In the genomic region with DNA sequence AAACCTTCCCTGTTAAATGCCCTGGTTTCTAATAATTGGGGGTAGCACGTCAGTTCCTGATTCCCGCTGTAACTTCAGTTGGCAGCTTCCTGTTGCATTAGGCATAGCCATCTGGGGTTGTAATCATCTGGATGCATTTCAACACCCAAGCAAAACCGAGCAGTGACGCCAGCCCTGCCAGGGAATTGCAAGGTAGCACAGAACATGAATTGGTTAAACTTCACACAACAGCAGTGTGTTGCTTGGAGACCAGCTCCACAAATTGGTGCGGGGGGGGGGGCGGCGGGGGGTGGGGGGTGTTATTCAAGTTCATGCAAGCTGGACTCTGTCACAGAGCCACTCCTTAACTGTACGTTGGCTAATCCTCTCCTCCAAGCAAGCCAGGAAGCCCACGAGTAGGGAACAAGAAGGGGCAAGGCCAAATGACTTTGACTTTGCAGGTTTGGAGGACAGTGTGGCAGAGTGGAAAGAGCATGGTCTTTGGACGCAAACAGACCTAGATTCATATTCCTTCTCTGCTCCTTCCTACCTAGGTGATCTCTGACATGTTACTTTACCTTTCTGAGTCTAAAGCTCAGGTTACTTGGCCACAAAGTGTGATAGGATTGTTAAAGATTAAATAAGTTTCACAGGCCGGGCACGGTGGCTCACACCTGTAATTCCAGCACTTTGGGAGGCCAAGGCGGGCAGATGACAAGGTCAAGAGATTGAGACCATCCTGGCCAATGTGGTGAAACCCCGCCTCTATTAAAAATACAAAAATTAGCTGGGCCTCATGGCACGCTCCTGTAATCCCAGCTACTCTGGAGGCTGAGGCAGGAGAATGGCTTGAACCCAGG, we compare ENCODE assay signal across 1 cellular context.
TF ChIP-seq lines count a peak whose summit lies in the region.

No MANE protein-coding gene starts in this region.

TF ChIP-seq in H1, 55 proteins besides CTCF, POLR2A, EP300 and RAD21:
- TF ChIP-seq POU5F1 (IDR thresholded peaks at IDR 0.05; ENCODE audit: low read depth, low read length), result no peak
- TF ChIP-seq SIN3A (conservative IDR thresholded peaks at IDR 0.05 in 1 of 2, IDR thresholded peaks at IDR 0.05 in 1 of 2; ENCODE audit: low read depth in 1 of 2, low read length in 2 of 2), result no peak
- TF ChIP-seq BCL11A (IDR thresholded peaks at IDR 0.05; ENCODE audit: low read depth in 2 of 2, low read length in 2 of 2), result no peak
